In the genomic region with DNA sequence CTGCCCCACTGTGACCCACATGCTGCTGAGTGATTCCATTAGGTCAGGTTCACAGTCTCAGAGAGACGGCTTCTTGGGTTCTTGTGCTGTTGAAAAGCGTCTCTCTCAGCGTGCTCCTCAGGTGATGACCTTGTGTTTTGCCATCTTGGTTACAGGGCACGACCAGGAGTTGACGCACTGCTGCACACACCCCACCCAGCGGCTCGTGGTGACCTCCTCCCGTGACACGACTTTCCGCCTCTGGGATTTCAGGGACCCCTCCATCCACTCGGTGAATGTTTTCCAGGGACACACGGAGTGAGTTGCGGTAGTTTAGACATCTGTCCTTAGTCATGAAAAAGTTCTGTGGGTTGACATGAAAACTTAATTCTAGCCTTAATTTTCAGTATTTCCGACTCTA, we compare ENCODE assay signal across 18 cellular contexts. TPM values are rescaled to one million over a fixed set of nuclear protein-coding genes. Genes with fewer than 3 reads are reported as not detected.
DNase-seq lines count a peak whose midpoint lies in the region; ATAC-seq and TF ChIP-seq lines count a peak whose summit lies in the region.
"Had no signal": no experiment of that assay in that cellular context is flagged by ENCODE, and none has a peak within 500 bp of the region (broad histone marks: within the 10 kb centered on the region; RNA-seq: fewer than 3 reads in every experiment).

No MANE protein-coding gene starts in this region.

- TF ChIP-seq CTCF in GM23338 (conservative IDR thresholded peaks at IDR 0.05; ENCODE audit: low read depth in 2 of 2) (no peak), foreskin keratinocyte (conservative IDR thresholded peaks at IDR 0.05) (no peak)

- H3K36me3 ChIP-seq in GM23338 (ENCODE audit: insufficient read depth): no peaks in the 10 kb centered on the region

- no peaks in the 10 kb centered on the region for H3K9me2 ChIP-seq in GM23338 (ENCODE audit: insufficient read depth)

- H3K27me3 ChIP-seq in GM23338 (ENCODE audit: insufficient read depth) (no peaks in the 10 kb centered on the region), foreskin keratinocyte (no peaks in the 10 kb centered on the region)

- no peaks in the 10 kb centered on the region for H3K4me1 ChIP-seq in GM23338 (ENCODE audit: insufficient read depth)
- no peaks in the 10 kb centered on the region for H3K4me1 ChIP-seq in foreskin keratinocyte

- H3K4me3 Mint-ChIP-seq in GM23338: no peak overlapping the region
- H3K4me3 Mint-ChIP-seq in activated naive CD8-positive, alpha-beta T cell treated with anti-CD3 and anti-CD28 coated beads for 36 hours: no peak overlapping the region
- no peak overlapping the region for H3K4me3 Mint-ChIP-seq in stimulated activated naive B cell treated with anti-CD40 and anti-IgM and Interleukin-4, amounts not matched to agents 10 μg/mL and 1 μg/mL and 100 μg/mL, for 72 hours
- H3K4me3 Mint-ChIP-seq: CD4-positive, alpha-beta memory T cell had no signal

- in situ Hi-C loops in ACHN (cut with HindIII; ENCODE audit: low pct_ligation_motif_present, low pct_unique_long_range_greater_than_20kb, low sequenced_read_pairs): no loop called here

- ATAC-seq in GM23338 (no peak), foreskin keratinocyte (no peak)
- no peak for ATAC-seq in stimulated activated naive B cell treated with anti-CD40 and anti-IgM and Interleukin-4, amounts not matched to agents 10 μg/mL and 1 μg/mL and 100 μg/mL, for 72 hours (replicated peaks)
- ATAC-seq: A549 had no signal

- no peak overlapping the region for H3K4me2 ChIP-seq in GM23338
- H3K4me2 ChIP-seq: A549 had no signal

- 0 out of 2 replicates have a peak, but pooled peaks cover 2% of the 10 kb centered on the region for H3K79me2 ChIP-seq in GM23338 (replicated peaks; ENCODE audit: insufficient read depth)

- H3K4me1 Mint-ChIP-seq in GM23338: peaks cover 22% of the 10 kb centered on the region
- peaks cover 25% of the 10 kb centered on the region for H3K4me1 Mint-ChIP-seq in activated naive CD8-positive, alpha-beta T cell treated with anti-CD3 and anti-CD28 coated beads for 36 hours
- peaks cover 17 to 23% of the 10 kb centered on the region in 2 donors for H3K4me1 Mint-ChIP-seq in stimulated activated naive B cell treated with anti-CD40 and anti-IgM and Interleukin-4, amounts not matched to agents 10 μg/mL and 1 μg/mL and 100 μg/mL, for 72 hours

- no peaks in the 10 kb centered on the region for H3F3A ChIP-seq in GM23338 (replicated peaks; ENCODE audit: low read depth)

- H3K4me3 ChIP-seq in GM23338: no peak overlapping the region
- H3K4me3 ChIP-seq: A549 had no signal

- H3K27ac ChIP-seq in GM23338 (ENCODE audit: low read depth): 0 out of 2 replicates have a peak overlapping the region, but pooled peaks have one; percentile 50
- no peak overlapping the region for H3K27ac ChIP-seq in foreskin keratinocyte
- H3K27ac ChIP-seq: A549 had no signal

- H3K27ac Mint-ChIP-seq in GM23338: no peak overlapping the region
- H3K27ac Mint-ChIP-seq in activated naive CD8-positive, alpha-beta T cell treated with anti-CD3 and anti-CD28 coated beads for 36 hours: peak overlapping the region; percentile 46
- peak overlapping the region; percentile 47 for H3K27ac Mint-ChIP-seq in stimulated activated naive B cell treated with anti-CD40 and anti-IgM and Interleukin-4, amounts not matched to agents 10 μg/mL and 1 μg/mL and 100 μg/mL, for 72 hours

- peaks cover 59% of the 10 kb centered on the region for H3K36me3 Mint-ChIP-seq in GM23338 (ENCODE audit: low read depth)
- peaks cover 39% of the 10 kb centered on the region for H3K36me3 Mint-ChIP-seq in activated naive CD8-positive, alpha-beta T cell treated with anti-CD3 and anti-CD28 coated beads for 36 hours
- peaks cover 69 to 83% of the 10 kb centered on the region in 2 donors for H3K36me3 Mint-ChIP-seq in stimulated activated naive B cell treated with anti-CD40 and anti-IgM and Interleukin-4, amounts not matched to agents 10 μg/mL and 1 μg/mL and 100 μg/mL, for 72 hours

- H3K9me3 Mint-ChIP-seq in GM23338: no peaks in the 10 kb centered on the region
- H3K9me3 Mint-ChIP-seq in activated naive CD8-positive, alpha-beta T cell treated with anti-CD3 and anti-CD28 coated beads for 36 hours: no peaks in the 10 kb centered on the region
- H3K9me3 Mint-ChIP-seq in stimulated activated naive B cell treated with anti-CD40 and anti-IgM and Interleukin-4, amounts not matched to agents 10 μg/mL and 1 μg/mL and 100 μg/mL, for 72 hours: peaks cover under 1 to 9% of the 10 kb centered on the region in 2 donors
- H3K9me3 Mint-ChIP-seq: CD4-positive, alpha-beta memory T cell had no signal

- peaks cover 10% of the 10 kb centered on the region for H3K27me3 Mint-ChIP-seq in GM23338 (ENCODE audit: insufficient read depth, low read depth, poor library complexity)
- no peaks in the 10 kb centered on the region for H3K27me3 Mint-ChIP-seq in activated naive CD8-positive, alpha-beta T cell treated with anti-CD3 and anti-CD28 coated beads for 36 hours
- H3K27me3 Mint-ChIP-seq in stimulated activated naive B cell treated with anti-CD40 and anti-IgM and Interleukin-4, amounts not matched to agents 10 μg/mL and 1 μg/mL and 100 μg/mL, for 72 hours: no peaks in the 10 kb centered on the region
- H3K27me3 Mint-ChIP-seq: CD4-positive, alpha-beta memory T cell had no signal

- H4K20me1 ChIP-seq in GM23338 (replicated peaks; ENCODE audit: insufficient read depth): no peaks in the 10 kb centered on the region; the same call in 1 of the 2 replicates

- H2AFZ ChIP-seq in GM23338: no peak overlapping the region

- DNase-seq in activated effector memory CD4-positive, alpha-beta T cell treated with anti-CD3 and anti-CD28 coated beads, Interleukin-2, amount 50 U/mL, for 16 hours: peak; percentile 50
- no peak for DNase-seq in activated effector memory CD4-positive, alpha-beta T cell treated with Interleukin-2 at 50 U/mL for 16 hours
- DNase-seq in GM23338 (ENCODE audit: low spot score) (no peak), ACHN (no peak), foreskin keratinocyte (no peak)
- no peak for DNase-seq in activated naive CD8-positive, alpha-beta T cell treated with anti-CD3 and anti-CD28 coated beads for 36 hours
- DNase-seq in stimulated activated naive B cell treated with anti-CD40 and anti-IgM and Interleukin-4, amounts not matched to agents 10 μg/mL and 1 μg/mL and 100 μg/mL, for 72 hours: no peak
- DNase-seq: 8988T; C1 segment of cervical spinal cord; Calu3; CD4-positive, alpha-beta memory T cell; COR-L47; DMS53; DMS79 treated with DMSO at 0.1 percent for 48 hours; GF-D8; H7; HCEC 1CT had no signal

TF ChIP-seq in GM23338, 12 proteins besides CTCF, POLR2A, EP300 and RAD21 (continues in another document):
- TF ChIP-seq, protein P1, sequence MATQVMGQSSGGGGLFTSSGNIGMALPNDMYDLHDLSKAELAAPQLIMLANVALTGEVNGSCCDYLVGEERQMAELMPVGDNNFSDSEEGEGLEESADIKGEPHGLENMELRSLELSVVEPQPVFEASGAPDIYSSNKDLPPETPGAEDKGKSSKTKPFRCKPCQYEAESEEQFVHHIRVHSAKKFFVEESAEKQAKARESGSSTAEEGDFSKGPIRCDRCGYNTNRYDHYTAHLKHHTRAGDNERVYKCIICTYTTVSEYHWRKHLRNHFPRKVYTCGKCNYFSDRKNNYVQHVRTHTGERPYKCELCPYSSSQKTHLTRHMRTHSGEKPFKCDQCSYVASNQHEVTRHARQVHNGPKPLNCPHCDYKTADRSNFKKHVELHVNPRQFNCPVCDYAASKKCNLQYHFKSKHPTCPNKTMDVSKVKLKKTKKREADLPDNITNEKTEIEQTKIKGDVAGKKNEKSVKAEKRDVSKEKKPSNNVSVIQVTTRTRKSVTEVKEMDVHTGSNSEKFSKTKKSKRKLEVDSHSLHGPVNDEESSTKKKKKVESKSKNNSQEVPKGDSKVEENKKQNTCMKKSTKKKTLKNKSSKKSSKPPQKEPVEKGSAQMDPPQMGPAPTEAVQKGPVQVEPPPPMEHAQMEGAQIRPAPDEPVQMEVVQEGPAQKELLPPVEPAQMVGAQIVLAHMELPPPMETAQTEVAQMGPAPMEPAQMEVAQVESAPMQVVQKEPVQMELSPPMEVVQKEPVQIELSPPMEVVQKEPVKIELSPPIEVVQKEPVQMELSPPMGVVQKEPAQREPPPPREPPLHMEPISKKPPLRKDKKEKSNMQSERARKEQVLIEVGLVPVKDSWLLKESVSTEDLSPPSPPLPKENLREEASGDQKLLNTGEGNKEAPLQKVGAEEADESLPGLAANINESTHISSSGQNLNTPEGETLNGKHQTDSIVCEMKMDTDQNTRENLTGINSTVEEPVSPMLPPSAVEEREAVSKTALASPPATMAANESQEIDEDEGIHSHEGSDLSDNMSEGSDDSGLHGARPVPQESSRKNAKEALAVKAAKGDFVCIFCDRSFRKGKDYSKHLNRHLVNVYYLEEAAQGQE (IDR thresholded peaks at IDR 0.05; ENCODE audit: unreplicated experiment): no peak
- TF ChIP-seq EZH2phosphoT487 (IDR thresholded peaks at IDR 0.05; ENCODE audit: unreplicated experiment): no peak

RNA-seq across cellular contexts. Expression of a gene that starts 48.8 kb away (rescaled TPM):
- 9.7 and 10.2 TPM in 2 replicates for total RNA-seq in GM23338 (2014; rRNA removed; shearing (Covaris generic))
- polyA plus RNA-seq in GM23338 (2016; fragmentation: Nextera tagmentation; extraction: Ambion mirVana) (6.0 TPM in 2 replicates), foreskin keratinocyte (6.0 and 6.5 TPM in 2 replicates)
- 10 to 100 TPM; 14.0 to 14.2 TPM for total RNA-seq in activated naive CD8-positive, alpha-beta T cell treated with anti-CD3 and anti-CD28 coated beads for 36 hours
- 14.8 and 18.1 TPM in 2 replicates for total RNA-seq in foreskin keratinocyte

RNA-seq across cellular contexts. Expression of a gene that starts 56.1 kb away (rescaled TPM):
- total RNA-seq in GM23338 (2014; rRNA removed; shearing (Covaris generic)): 147 and 154 TPM in 2 replicates
- polyA plus RNA-seq in GM23338 (2016; fragmentation: Nextera tagmentation; extraction: Ambion mirVana) (99.0 and 119 TPM in 2 replicates), foreskin keratinocyte (102 and 136 TPM in 2 replicates)
- total RNA-seq in activated naive CD8-positive, alpha-beta T cell treated with anti-CD3 and anti-CD28 coated beads for 36 hours: 10 to 100 TPM; 68.1 to 68.7 TPM
- 159 and 181 TPM in 2 replicates for total RNA-seq in foreskin keratinocyte
